Comparison of ENCODE assay signal across 1 cellular context in the genomic region with DNA sequence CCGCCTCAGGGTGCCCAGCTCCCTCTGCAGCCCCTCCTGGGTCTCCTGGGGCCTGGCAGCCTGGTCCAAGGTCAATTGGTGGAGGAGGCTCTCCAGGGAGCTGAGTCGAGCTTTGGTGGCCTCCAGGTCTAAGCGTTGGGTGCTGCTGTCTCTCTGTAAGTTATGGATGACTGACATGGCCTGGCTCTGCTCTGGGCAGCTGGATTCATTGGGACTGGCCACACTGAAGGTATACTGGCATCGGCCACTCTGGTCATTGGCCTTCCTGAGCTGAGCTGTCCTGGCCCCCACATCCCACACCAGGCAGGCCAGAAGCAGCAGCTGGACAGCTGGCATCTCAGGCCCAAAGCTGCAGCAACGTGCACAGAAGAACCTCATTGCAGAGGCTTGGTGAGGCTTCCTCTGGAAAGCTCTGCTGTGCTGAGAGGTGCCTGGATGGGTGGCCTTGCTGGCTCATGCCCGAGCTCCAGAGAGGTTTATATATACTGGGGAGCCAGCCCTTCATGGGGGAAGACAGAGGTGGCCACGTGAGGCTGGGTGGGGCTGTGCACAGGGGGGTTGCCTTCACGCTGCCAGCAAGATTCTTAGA.
TF ChIP-seq lines count a peak whose summit lies in the region.

TSS of gene MYOC (minus strand) at position 455 of the 589 bp plus-strand sequence. CDS start at position 378, 77 bp downstream.

TF ChIP-seq in liver, 16 proteins besides CTCF, POLR2A, EP300 and RAD21 (continued from another document):
- TF ChIP-seq ZBTB33 (IDR thresholded peaks at IDR 0.05) (no peak), MAX (IDR thresholded peaks at IDR 0.05) (no peak), TAF1 (conservative IDR thresholded peaks at IDR 0.05) (no peak)
